Comparison of ENCODE assay signal across 27 cellular contexts in genomic region chr6:20129290-20130088, GRCh38.
DNase-seq lines count a peak whose midpoint lies in the region; ATAC-seq and TF ChIP-seq lines count a peak whose summit lies in the region.
"Had no signal": no experiment of that assay in that cellular context is flagged by ENCODE, and none has a peak within 500 bp of the region (broad histone marks: within the 10 kb centered on the region; RNA-seq: fewer than 3 reads in every experiment).

No MANE protein-coding gene starts in this region.

- no peak overlapping the region for H3K4me2 ChIP-seq in hepatocyte

- intact Hi-C loops in aorta (cut with DNase I) = no loop called here

- H3K79me2 ChIP-seq in hepatocyte = no peaks in the 10 kb centered on the region

- H3K27me3 ChIP-seq in hepatocyte (no peaks in the 10 kb centered on the region), rectal smooth muscle tissue (ENCODE audit: control insufficient read depth, insufficient read depth, low read length) (no peaks in the 10 kb centered on the region), aorta (ENCODE audit: control insufficient read depth in 1 of 2, insufficient read depth in 2 of 2, low read length in 1 of 2) (no peaks in the 10 kb centered on the region)
- H3K27me3 ChIP-seq: adrenal gland, breast epithelium, colonic mucosa, SJCRH30 had no signal

- no peak overlapping the region for H2AFZ ChIP-seq in hepatocyte

- H3K4me3 Mint-ChIP-seq in activated T-helper 17 cell treated with anti-CD3 and anti-CD28 coated beads, Interleukin-2, amount 50 U/mL, for 72 hours = no peak overlapping the region
- H3K4me3 Mint-ChIP-seq: activated T-cell treated with anti-CD3 and anti-CD28 coated beads, Interleukin-2, amount 50 U/mL, for 4 hours; CD4-positive, alpha-beta T cell; effector memory CD8-positive, alpha-beta T cell; stimulated activated naive B cell treated with anti-CD40 and anti-IgM and Interleukin-4, amounts not matched to agents 10 μg/mL and 1 μg/mL and 100 μg/mL, for 72 hours had no signal

- DNase-seq in hepatocyte (ENCODE audit: low spot score) (no peak), aorta (no peak), AG08396 (ENCODE audit: low spot score) (no peak), erythroblast (lab: John Stamatoyannopoulos, UW) (no peak)
- DNase-seq: activated CD4-positive, alpha-beta T cell treated with anti-CD3 and anti-CD28 coated beads for 4 hours; activated naive CD4-positive, alpha-beta T cell; activated T-cell treated with anti-CD3 and anti-CD28 coated beads, Interleukin-2, amount 50 U/mL, for 4 hours; CD4-positive, alpha-beta T cell; colonic mucosa; DMS 273 treated with DMSO at 0.1 percent for 48 hours; effector memory CD8-positive, alpha-beta T cell; Karpas-422; kidney; NCI-H2171; NCI-H524 treated with DMSO at 0.1 percent for 48 hours; SJCRH30; stimulated activated CD4-positive, alpha-beta T cell treated with anti-CD3 and anti-CD28 coated beads, Interleukin-12 subunit alpha, Interleukin-12 subunit beta, amount 100 ng/mL, for 4 hours; stimulated activated CD4-positive, alpha-beta T cell treated with anti-CD3 and anti-CD28 coated beads, Interleukin-4, amount 100 ng/mL, for 24 hours; stimulated activated naive B cell treated with anti-CD40 and anti-IgM and Interleukin-4, amounts not matched to agents 10 μg/mL and 1 μg/mL and 100 μg/mL, for 72 hours had no signal

- H3K4me3 ChIP-seq in hepatocyte = no peak overlapping the region
- no peak overlapping the region for H3K4me3 ChIP-seq in rectal smooth muscle tissue (ENCODE audit: low read length)
- H3K4me3 ChIP-seq in aorta (ENCODE audit: low read length in 2 of 2) = no peak overlapping the region
- H3K4me3 ChIP-seq: adrenal gland, breast epithelium, colonic mucosa, SJCRH30, thoracic aorta had no signal

- peaks cover 39% of the 10 kb centered on the region for H3K36me3 Mint-ChIP-seq in activated T-helper 17 cell treated with anti-CD3 and anti-CD28 coated beads, Interleukin-2, amount 50 U/mL, for 72 hours (ENCODE audit: low read depth)
- H3K36me3 Mint-ChIP-seq: stimulated activated naive B cell treated with anti-CD40 and anti-IgM and Interleukin-4, amounts not matched to agents 10 μg/mL and 1 μg/mL and 100 μg/mL, for 72 hours had no signal

- peaks cover 4% of the 10 kb centered on the region for H3K4me1 Mint-ChIP-seq in activated T-helper 17 cell treated with anti-CD3 and anti-CD28 coated beads, Interleukin-2, amount 50 U/mL, for 72 hours

- no peak for TF ChIP-seq POLR2A in erythroblast (IDR thresholded peaks at IDR 0.05; ENCODE audit: low read length)

- H3K9me2 ChIP-seq in hepatocyte (replicated peaks; ENCODE audit: insufficient read depth) = no peaks in the 10 kb centered on the region

- no peaks in the 10 kb centered on the region for H4K20me1 ChIP-seq in hepatocyte (ENCODE audit: insufficient read depth, poor library complexity, severe bottlenecking)

- no peaks in the 10 kb centered on the region for H3K27me3 Mint-ChIP-seq in activated T-helper 17 cell treated with anti-CD3 and anti-CD28 coated beads, Interleukin-2, amount 50 U/mL, for 72 hours
- H3K27me3 Mint-ChIP-seq: CD4-positive, alpha-beta T cell; effector memory CD8-positive, alpha-beta T cell; stimulated activated naive B cell treated with anti-CD40 and anti-IgM and Interleukin-4, amounts not matched to agents 10 μg/mL and 1 μg/mL and 100 μg/mL, for 72 hours had no signal

- H3K4me1 ChIP-seq in hepatocyte (ENCODE audit: insufficient read depth) (no peaks in the 10 kb centered on the region), rectal smooth muscle tissue (ENCODE audit: control insufficient read depth, insufficient read depth, low read length) (peaks cover 17% of the 10 kb centered on the region), aorta (ENCODE audit: control insufficient read depth in 1 of 2, insufficient read depth in 2 of 2, low read length in 2 of 2) (peaks cover 2 to 3% of the 10 kb centered on the region in 2 donors)

- H3K9ac ChIP-seq in rectal smooth muscle tissue (ENCODE audit: low read length) = no peak overlapping the region

- TF ChIP-seq CTCF in hepatocyte (IDR thresholded peaks at IDR 0.05; ENCODE audit: poor library complexity) = no peak

- no peaks in the 10 kb centered on the region for H3K9me3 ChIP-seq in hepatocyte (ENCODE audit: low read depth)
- H3K9me3 ChIP-seq in aorta (ENCODE audit: control insufficient read depth, low read length) = no peaks in the 10 kb centered on the region
- H3K9me3 ChIP-seq: adrenal gland, breast epithelium, colonic mucosa, SJCRH30, thoracic aorta had no signal

- 78% methylated on average over 7 of the region's 7 CpGs for WGBS in hepatocyte (ENCODE audit: low lambda C conversion rate, missing lambda C conversion rate)
- WGBS in aorta, 2 donors = 80 to 83% methylated on average over 7 of the region's 7 CpGs

- ATAC-seq in activated T-helper 17 cell treated with anti-CD3 and anti-CD28 coated beads, Interleukin-2, amount 50 U/mL, for 72 hours (replicated peaks) = no peak
- no peak for ATAC-seq in HG02970 (IDR thresholded peaks at IDR 0.05; ENCODE audit: low FRiP score, unreplicated experiment)
- ATAC-seq in aorta (ENCODE audit: low FRiP score) = no peak
- ATAC-seq: activated T-cell treated with anti-CD3 and anti-CD28 coated beads, Interleukin-2, amount 50 U/mL, for 4 hours; effector memory CD8-positive, alpha-beta T cell; esophagus mucosa; Panc1; stimulated activated naive B cell treated with anti-CD40 and anti-IgM and Interleukin-4, amounts not matched to agents 10 μg/mL and 1 μg/mL and 100 μg/mL, for 72 hours had no signal

- H3K27ac ChIP-seq in hepatocyte (peak overlapping the region; percentile 78), rectal smooth muscle tissue (ENCODE audit: low read depth, low read length) (peak overlapping the region; percentile 37), aorta (ENCODE audit: low read depth in 1 of 2, low read length in 2 of 2) (no peak overlapping the region)
- H3K27ac ChIP-seq: SJCRH30, thoracic aorta had no signal

- H3K36me3 ChIP-seq in hepatocyte (replicated peaks; ENCODE audit: insufficient read depth, low read depth) (no peaks in the 10 kb centered on the region), rectal smooth muscle tissue (ENCODE audit: control insufficient read depth, insufficient read depth, low read length) (peaks cover 5% of the 10 kb centered on the region), aorta (ENCODE audit: control insufficient read depth in 1 of 2, insufficient read depth in 2 of 2, low read length in 1 of 2) (no peaks in the 10 kb centered on the region)
- H3K36me3 ChIP-seq: adrenal gland, breast epithelium, colonic mucosa, SJCRH30, thoracic aorta had no signal

- H3K9me3 Mint-ChIP-seq in activated T-helper 17 cell treated with anti-CD3 and anti-CD28 coated beads, Interleukin-2, amount 50 U/mL, for 72 hours = peaks cover 4% of the 10 kb centered on the region
- H3K9me3 Mint-ChIP-seq: activated T-cell treated with anti-CD3 and anti-CD28 coated beads, Interleukin-2, amount 50 U/mL, for 4 hours; CD4-positive, alpha-beta T cell; effector memory CD8-positive, alpha-beta T cell; stimulated activated naive B cell treated with anti-CD40 and anti-IgM and Interleukin-4, amounts not matched to agents 10 μg/mL and 1 μg/mL and 100 μg/mL, for 72 hours had no signal

- peak overlapping the region; percentile 39 for H3K27ac Mint-ChIP-seq in activated T-helper 17 cell treated with anti-CD3 and anti-CD28 coated beads, Interleukin-2, amount 50 U/mL, for 72 hours
- H3K27ac Mint-ChIP-seq: CD4-positive, alpha-beta T cell; stimulated activated naive B cell treated with anti-CD40 and anti-IgM and Interleukin-4, amounts not matched to agents 10 μg/mL and 1 μg/mL and 100 μg/mL, for 72 hours had no signal

Comparison
In these comparisons a context has a peak if more than half of its experiments do, and no peak if none do; other contexts are left out.
1. H3K27ac ChIP-seq: peak in hepatocyte (single experiment) and rectal smooth muscle tissue (single experiment); none in aorta (0 of 2).